In the genomic region with DNA sequence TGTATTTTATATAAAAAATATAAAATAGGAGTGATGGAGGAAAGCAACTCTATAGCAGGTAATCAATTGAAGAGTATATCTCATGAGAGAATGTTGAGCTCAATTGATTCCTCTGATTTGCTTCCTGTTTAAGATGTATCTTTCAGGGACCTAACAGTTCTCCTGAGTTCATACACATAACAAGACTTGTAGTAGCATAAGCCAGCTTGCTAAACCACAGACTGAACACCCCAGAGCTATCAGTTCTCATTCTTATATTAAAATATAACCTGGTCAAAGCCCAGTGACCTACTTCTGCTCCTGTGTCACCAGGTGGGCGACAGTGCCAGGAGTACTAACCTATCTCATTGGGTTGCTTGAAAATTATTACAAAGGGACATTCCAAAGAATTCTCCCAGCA, we compare ENCODE assay signal across 40 cellular contexts. TPM values are rescaled to one million over a fixed set of nuclear protein-coding genes. Genes with fewer than 3 reads are reported as not detected.
"Had no signal": no experiment of that assay in that cellular context is flagged by ENCODE, and none has a peak within 500 bp of the region (broad histone marks: within the 10 kb centered on the region; RNA-seq: fewer than 3 reads in every experiment).

No MANE protein-coding gene starts in this region.

- H3K9me3 Mint-ChIP-seq: activated naive CD4-positive, alpha-beta T cell treated with anti-CD3 and anti-CD28 coated beads for 36 hours; activated naive CD4-positive, alpha-beta T cell treated with anti-CD3 and anti-CD28 coated beads, Interleukin-2, amount 10 ng/mL, durations not matched to agents 7 days and 5 days; activated naive CD4-positive, alpha-beta T cell treated with anti-CD3 and anti-CD28 coated beads, Interleukin-2, amount 50 U/mL, for 24 hours; activated naive CD8-positive, alpha-beta T cell treated with anti-CD3 and anti-CD28 coated beads for 36 hours; activated naive CD8-positive, alpha-beta T cell treated with anti-CD3 and anti-CD28 coated beads, Interleukin-2, amount 10 ng/mL, durations not matched to agents 7 days and 5 days; activated naive CD8-positive, alpha-beta T cell treated with anti-CD3 and anti-CD28 coated beads, Interleukin-2, amount 50 U/mL, for 24 hours; activated T-cell treated with anti-CD3 and anti-CD28 coated beads, Interleukin-2, amount 50 U/mL, for 4 hours; activated T-helper 1 cell treated with anti-CD3 and anti-CD28 coated beads, Interleukin-12 subunit alpha, Interleukin-12 subunit beta, Interleukin-2, Interleukin-4 antibody, amounts not matched to agents 30 ng/mL and 10 ng/mL and 1 ng/mL, durations not matched to agents 14 hours and 24 hours and 36 hours; activated T-helper 2 cell treated with anti-CD3 and anti-CD28 coated beads, Interferon-gamma antibody, Interleukin-2, Interleukin-4, amounts not matched to agents 10 μg/mL and 5 μg/mL and 100 μg/mL, durations not matched to agents 14 hours and 24 hours and 36 hours; brain had no signal

- H3K4me3 Mint-ChIP-seq: activated naive CD4-positive, alpha-beta T cell treated with anti-CD3 and anti-CD28 coated beads for 36 hours; activated naive CD4-positive, alpha-beta T cell treated with anti-CD3 and anti-CD28 coated beads, Interleukin-2, amount 10 ng/mL, durations not matched to agents 7 days and 5 days; activated naive CD4-positive, alpha-beta T cell treated with anti-CD3 and anti-CD28 coated beads, Interleukin-2, amount 50 U/mL, for 24 hours; activated naive CD8-positive, alpha-beta T cell; activated naive CD8-positive, alpha-beta T cell treated with anti-CD3 and anti-CD28 coated beads for 36 hours; activated naive CD8-positive, alpha-beta T cell treated with anti-CD3 and anti-CD28 coated beads, Interleukin-2, amount 10 ng/mL, durations not matched to agents 7 days and 5 days; activated naive CD8-positive, alpha-beta T cell treated with anti-CD3 and anti-CD28 coated beads, Interleukin-2, amount 50 U/mL, for 24 hours; activated T-cell treated with anti-CD3 and anti-CD28 coated beads, Interleukin-2, amount 50 U/mL, for 24 hours; activated T-cell treated with anti-CD3 and anti-CD28 coated beads, Interleukin-2, amount 50 U/mL, for 4 hours; activated T-cell treated with anti-CD3 and anti-CD28 coated beads, Interleukin-2, amount 50 U/mL, for 72 hours; activated T-helper 1 cell treated with anti-CD3 and anti-CD28 coated beads, Interleukin-12 subunit alpha, Interleukin-12 subunit beta, Interleukin-2, Interleukin-4 antibody, amounts not matched to agents 30 ng/mL and 10 ng/mL and 1 ng/mL, durations not matched to agents 14 hours and 24 hours and 36 hours; activated T-helper 17 cell treated with anti-CD3 and anti-CD28 coated beads, Interleukin-2, amount 50 U/mL, for 72 hours; brain; central memory CD8-positive, alpha-beta T cell had no signal

- H3K4me1 ChIP-seq: adrenal gland, body of pancreas, breast epithelium had no signal

- H3K27me3 ChIP-seq: adrenal gland, body of pancreas, brain microvascular endothelial cell, breast epithelium, cardiac muscle cell had no signal

- H3K4me3 ChIP-seq: adrenal gland, body of pancreas, breast epithelium, cardiac muscle cell had no signal

- H3K4me1 Mint-ChIP-seq: activated naive CD4-positive, alpha-beta T cell treated with anti-CD3 and anti-CD28 coated beads, Interleukin-2, amount 10 ng/mL, durations not matched to agents 7 days and 5 days; activated naive CD4-positive, alpha-beta T cell treated with anti-CD3 and anti-CD28 coated beads, Interleukin-2, amount 50 U/mL, for 24 hours; activated naive CD8-positive, alpha-beta T cell treated with anti-CD3 and anti-CD28 coated beads for 36 hours; activated naive CD8-positive, alpha-beta T cell treated with anti-CD3 and anti-CD28 coated beads, Interleukin-2, amount 10 ng/mL, durations not matched to agents 7 days and 5 days; activated naive CD8-positive, alpha-beta T cell treated with anti-CD3 and anti-CD28 coated beads, Interleukin-2, amount 50 U/mL, for 24 hours; activated T-helper 17 cell treated with anti-CD3 and anti-CD28 coated beads, Interleukin-2, amount 50 U/mL, for 72 hours; brain; central memory CD8-positive, alpha-beta T cell had no signal

- H3K36me3 Mint-ChIP-seq: activated naive CD4-positive, alpha-beta T cell treated with anti-CD3 and anti-CD28 coated beads, Interleukin-2, amount 10 ng/mL, durations not matched to agents 7 days and 5 days; activated naive CD4-positive, alpha-beta T cell treated with anti-CD3 and anti-CD28 coated beads, Interleukin-2, amount 50 U/mL, for 24 hours; activated naive CD4-positive, alpha-beta T cell treated with anti-CD3 and anti-CD28 coated beads, Interleukin-2, amount 50 U/mL, for 72 hours; activated naive CD8-positive, alpha-beta T cell; activated naive CD8-positive, alpha-beta T cell treated with anti-CD3 and anti-CD28 coated beads for 36 hours; activated naive CD8-positive, alpha-beta T cell treated with anti-CD3 and anti-CD28 coated beads, Interleukin-2, amount 10 ng/mL, durations not matched to agents 7 days and 5 days; brain had no signal

- H3K27me3 Mint-ChIP-seq: activated naive CD4-positive, alpha-beta T cell treated with anti-CD3 and anti-CD28 coated beads, Interleukin-2, amount 10 ng/mL, durations not matched to agents 7 days and 5 days; activated naive CD4-positive, alpha-beta T cell treated with anti-CD3 and anti-CD28 coated beads, Interleukin-2, amount 50 U/mL, for 24 hours; activated naive CD8-positive, alpha-beta T cell treated with anti-CD3 and anti-CD28 coated beads for 36 hours; activated naive CD8-positive, alpha-beta T cell treated with anti-CD3 and anti-CD28 coated beads, Interleukin-2, amount 10 ng/mL, durations not matched to agents 7 days and 5 days; activated naive CD8-positive, alpha-beta T cell treated with anti-CD3 and anti-CD28 coated beads, Interleukin-2, amount 50 U/mL, for 24 hours; activated T-cell treated with anti-CD3 and anti-CD28 coated beads, Interleukin-2, amount 50 U/mL, for 24 hours; activated T-helper 17 cell treated with anti-CD3 and anti-CD28 coated beads, Interleukin-2, amount 50 U/mL, for 72 hours; brain; central memory CD8-positive, alpha-beta T cell had no signal

- H3K27ac ChIP-seq: adrenal gland, body of pancreas, brain microvascular endothelial cell, breast epithelium, cardiac muscle cell had no signal

- DNase-seq: activated effector memory CD4-positive, alpha-beta T cell treated with anti-CD3 and anti-CD28 coated beads, Interleukin-2, amount 50 U/mL, for 16 hours; activated effector memory CD4-positive, alpha-beta T cell treated with Interleukin-2 at 50 U/mL for 16 hours; activated gamma-delta T cell; activated gamma-delta T cell treated with Interleukin-2 at 50 U/mL for 16 hours; activated naive CD4-positive, alpha-beta T cell; activated naive CD4-positive, alpha-beta T cell treated with anti-CD3 and anti-CD28 coated beads for 36 hours; activated naive CD4-positive, alpha-beta T cell treated with anti-CD3 and anti-CD28 coated beads, Interleukin-2, amount 10 ng/mL, durations not matched to agents 7 days and 5 days; activated naive CD4-positive, alpha-beta T cell treated with anti-CD3 and anti-CD28 coated beads, Interleukin-2, amount 50 U/mL, for 16 hours; activated naive CD4-positive, alpha-beta T cell treated with Interleukin-2 at 50 U/mL for 16 hours; activated naive CD8-positive, alpha-beta T cell treated with anti-CD3 and anti-CD28 coated beads for 36 hours; activated naive CD8-positive, alpha-beta T cell treated with anti-CD3 and anti-CD28 coated beads, Interleukin-2, amount 10 ng/mL, durations not matched to agents 7 days and 5 days; activated naive CD8-positive, alpha-beta T cell treated with anti-CD3 and anti-CD28 coated beads, Interleukin-2, amount 50 U/mL, for 24 hours; activated T-cell treated with anti-CD3 and anti-CD28 coated beads, Interleukin-2, amount 50 U/mL, for 1 hour; activated T-cell treated with anti-CD3 and anti-CD28 coated beads, Interleukin-2, amount 50 U/mL, for 24 hours; activated T-cell treated with anti-CD3 and anti-CD28 coated beads, Interleukin-2, amount 50 U/mL, for 4 hours; activated T-cell treated with anti-CD3 and anti-CD28 coated beads, Interleukin-2, amount 50 U/mL, for 48 hours; activated T-cell treated with anti-CD3 and anti-CD28 coated beads, Interleukin-2, amount 50 U/mL, for 72 hours; adrenal gland; amniotic stem cell; amygdala; anterior cingulate cortex; aorta; body of pancreas; brain microvascular endothelial cell; caudate nucleus; central memory CD4-positive, alpha-beta T cell; cerebellar nuclear complex had no signal

- H3K36me3 ChIP-seq: adrenal gland, brain microvascular endothelial cell, breast epithelium, cardiac muscle cell had no signal

- H3K27ac Mint-ChIP-seq: activated naive CD4-positive, alpha-beta T cell treated with anti-CD3 and anti-CD28 coated beads for 36 hours; activated naive CD4-positive, alpha-beta T cell treated with anti-CD3 and anti-CD28 coated beads, Interleukin-2, amount 10 ng/mL, durations not matched to agents 7 days and 5 days; activated naive CD4-positive, alpha-beta T cell treated with anti-CD3 and anti-CD28 coated beads, Interleukin-2, amount 50 U/mL, for 24 hours; activated naive CD4-positive, alpha-beta T cell treated with anti-CD3 and anti-CD28 coated beads, Interleukin-2, amount 50 U/mL, for 72 hours; activated naive CD8-positive, alpha-beta T cell; activated naive CD8-positive, alpha-beta T cell treated with anti-CD3 and anti-CD28 coated beads for 36 hours; activated naive CD8-positive, alpha-beta T cell treated with anti-CD3 and anti-CD28 coated beads, Interleukin-2, amount 10 ng/mL, durations not matched to agents 7 days and 5 days; activated naive CD8-positive, alpha-beta T cell treated with anti-CD3 and anti-CD28 coated beads, Interleukin-2, amount 50 U/mL, for 24 hours; activated T-cell treated with anti-CD3 and anti-CD28 coated beads, Interleukin-2, amount 50 U/mL, for 24 hours; activated T-cell treated with anti-CD3 and anti-CD28 coated beads, Interleukin-2, amount 50 U/mL, for 72 hours; activated T-helper 1 cell treated with anti-CD3 and anti-CD28 coated beads, Interleukin-12 subunit alpha, Interleukin-12 subunit beta, Interleukin-2, Interleukin-4 antibody, amounts not matched to agents 30 ng/mL and 10 ng/mL and 1 ng/mL, durations not matched to agents 14 hours and 24 hours and 36 hours; activated T-helper 17 cell treated with anti-CD3 and anti-CD28 coated beads, Interleukin-2, amount 50 U/mL, for 72 hours; activated T-helper 2 cell treated with anti-CD3 and anti-CD28 coated beads, Interferon-gamma antibody, Interleukin-2, Interleukin-4, amounts not matched to agents 10 μg/mL and 5 μg/mL and 100 μg/mL, durations not matched to agents 14 hours and 24 hours and 36 hours had no signal

- H3K9me3 ChIP-seq: adrenal gland, body of pancreas, breast epithelium had no signal

- ATAC-seq: activated naive CD4-positive, alpha-beta T cell treated with anti-CD3 and anti-CD28 coated beads, Interleukin-2, amount 50 U/mL, for 72 hours; activated naive CD8-positive, alpha-beta T cell treated with anti-CD3 and anti-CD28 coated beads, Interleukin-2, amount 50 U/mL, for 24 hours; activated T-cell treated with anti-CD3 and anti-CD28 coated beads, Interleukin-2, amount 50 U/mL, for 4 hours; activated T-cell treated with anti-CD3 and anti-CD28 coated beads, Interleukin-2, amount 50 U/mL, for 72 hours; activated T-helper 17 cell treated with anti-CD3 and anti-CD28 coated beads, Interleukin-2, amount 50 U/mL, for 72 hours; body of pancreas had no signal

RNA-seq across cellular contexts. Expression of gene CDH20, which starts 41.0 kb away (rescaled TPM):
- total RNA-seq: activated naive CD4-positive, alpha-beta T cell treated with anti-CD3 and anti-CD28 coated beads for 36 hours; activated T-helper 1 cell treated with anti-CD3 and anti-CD28 coated beads, Interleukin-12 subunit alpha, Interleukin-12 subunit beta, Interleukin-2, Interleukin-4 antibody, amounts not matched to agents 30 ng/mL and 10 ng/mL and 1 ng/mL, durations not matched to agents 14 hours and 24 hours and 36 hours; activated T-helper 2 cell treated with anti-CD3 and anti-CD28 coated beads, Interferon-gamma antibody, Interleukin-2, Interleukin-4, amounts not matched to agents 10 μg/mL and 5 μg/mL and 100 μg/mL, durations not matched to agents 14 hours and 24 hours and 36 hours; aorta; astrocyte; bronchial epithelial cell; cardiac muscle cell; chondrocyte had no signal
